1 cellular context compared by ENCODE assay signal in genomic region chr6:19854421-19855015, GRCh38. TPM values are rescaled to one million over a fixed set of nuclear protein-coding genes. Genes with fewer than 3 reads are reported as not detected.
"Had no signal": no experiment of that assay in that cellular context is flagged by ENCODE, and none has a peak within 500 bp of the region (broad histone marks: within the 10 kb centered on the region; RNA-seq: fewer than 3 reads in every experiment).

No MANE protein-coding gene starts in this region.

RNA-seq across cellular contexts. Expression of gene ID4, which starts 17.3 kb away (rescaled TPM):
- total RNA-seq: GM12878 had no signal
